ENCODE assay signal across 2 cellular contexts in genomic region chr20:35189223-35189622, GRCh38. TPM values are rescaled to one million over a fixed set of nuclear protein-coding genes. Genes with fewer than 3 reads are reported as not detected.
"Had no signal": no experiment of that assay in that cellular context is flagged by ENCODE, and none has a peak within 500 bp of the region (broad histone marks: within the 10 kb centered on the region; RNA-seq: fewer than 3 reads in every experiment).

No MANE protein-coding gene starts in this region.

RNA-seq across cellular contexts. Expression of gene MMP24, which starts 37.3 kb away (rescaled TPM):
- total RNA-seq: mononuclear cell had no signal
- polyA plus RNA-seq: keratinocyte had no signal
